In genomic region chr16:88303890-88304819, GRCh38 we compare ENCODE assay signal across 9 cellular contexts.
DNase-seq lines count a peak whose midpoint lies in the region; ATAC-seq and TF ChIP-seq lines count a peak whose summit lies in the region.
"Had no signal": no experiment of that assay in that cellular context is flagged by ENCODE, and none has a peak within 500 bp of the region (broad histone marks: within the 10 kb centered on the region; RNA-seq: fewer than 3 reads in every experiment).

No MANE protein-coding gene starts in this region.

- intact Hi-C loops in CD8-positive, alpha-beta T cell (cut with DNase I, micrococcal nuclease) = no loop called here
- intact Hi-C loops in activated T-helper 1 cell treated with anti-CD3 and anti-CD28 coated beads, Interleukin-12 subunit alpha, Interleukin-12 subunit beta, Interleukin-2, Interleukin-4 antibody, amounts not matched to agents 30 ng/mL and 10 ng/mL and 1 ng/mL, durations not matched to agents 14 hours and 24 hours and 36 hours (cut with micrococcal nuclease) = no loop called here

- POLR2A ChIA-PET in CD8-positive, alpha-beta T cell (lab: Charles Lee) = no interaction called here

- H3K4me3 Mint-ChIP-seq in CD8-positive, alpha-beta T cell = no peak overlapping the region
- no peak overlapping the region for H3K4me3 Mint-ChIP-seq in activated T-helper 1 cell treated with anti-CD3 and anti-CD28 coated beads, Interleukin-12 subunit alpha, Interleukin-12 subunit beta, Interleukin-2, Interleukin-4 antibody, amounts not matched to agents 30 ng/mL and 10 ng/mL and 1 ng/mL, durations not matched to agents 14 hours and 24 hours and 36 hours
- H3K4me3 Mint-ChIP-seq: neural crest cell had no signal

- H3K27me3 Mint-ChIP-seq in CD8-positive, alpha-beta T cell (ENCODE audit: low read depth) = peaks cover 22% of the 10 kb centered on the region
- H3K27me3 Mint-ChIP-seq in activated T-helper 1 cell treated with anti-CD3 and anti-CD28 coated beads, Interleukin-12 subunit alpha, Interleukin-12 subunit beta, Interleukin-2, Interleukin-4 antibody, amounts not matched to agents 30 ng/mL and 10 ng/mL and 1 ng/mL, durations not matched to agents 14 hours and 24 hours and 36 hours (ENCODE audit: insufficient read depth) = no peaks in the 10 kb centered on the region

- H3K4me1 Mint-ChIP-seq in CD8-positive, alpha-beta T cell (ENCODE audit: low read depth) = no peaks in the 10 kb centered on the region
- H3K4me1 Mint-ChIP-seq in activated T-helper 1 cell treated with anti-CD3 and anti-CD28 coated beads, Interleukin-12 subunit alpha, Interleukin-12 subunit beta, Interleukin-2, Interleukin-4 antibody, amounts not matched to agents 30 ng/mL and 10 ng/mL and 1 ng/mL, durations not matched to agents 14 hours and 24 hours and 36 hours (ENCODE audit: low read depth) = no peaks in the 10 kb centered on the region

- no peaks in the 10 kb centered on the region for H3K9me3 Mint-ChIP-seq in CD8-positive, alpha-beta T cell
- peaks cover 10% of the 10 kb centered on the region for H3K9me3 Mint-ChIP-seq in activated T-helper 1 cell treated with anti-CD3 and anti-CD28 coated beads, Interleukin-12 subunit alpha, Interleukin-12 subunit beta, Interleukin-2, Interleukin-4 antibody, amounts not matched to agents 30 ng/mL and 10 ng/mL and 1 ng/mL, durations not matched to agents 14 hours and 24 hours and 36 hours

- no peak overlapping the region for H3K4me3 ChIP-seq in skeletal muscle tissue (ENCODE audit: low read length in 3 of 3)
- no peak overlapping the region for H3K4me3 ChIP-seq in CD8-positive, alpha-beta T cell (ENCODE audit: low read depth, low read length)

- peaks cover 17 to 52% (median 19%) of the 10 kb centered on the region in 3 donors for H3K27me3 ChIP-seq in skeletal muscle tissue (ENCODE audit: control insufficient read depth in 3 of 3, insufficient read depth in 3 of 3, low read length in 3 of 3)
- no peaks in the 10 kb centered on the region for H3K27me3 ChIP-seq in CD8-positive, alpha-beta T cell (ENCODE audit: insufficient read depth, low read length)

- H3K4me1 ChIP-seq in skeletal muscle tissue (ENCODE audit: control insufficient read depth in 3 of 3, insufficient read depth in 3 of 3, low read length in 3 of 3) = peaks cover 36 to 43% (median 41%) of the 10 kb centered on the region in 3 donors
- no peaks in the 10 kb centered on the region for H3K4me1 ChIP-seq in CD8-positive, alpha-beta T cell (ENCODE audit: insufficient read depth, low read length)

- no peak for TF ChIP-seq CTCF in CD8-positive, alpha-beta T cell (IDR thresholded peaks at IDR 0.05)

- peak overlapping the region; percentile 19 for H3K27ac ChIP-seq in skeletal muscle tissue (ENCODE audit: low read depth, low read length)
- no peak overlapping the region for H3K27ac ChIP-seq in CD8-positive, alpha-beta T cell (ENCODE audit: low read depth, low read length)

- no peak overlapping the region for H3K27ac Mint-ChIP-seq in CD8-positive, alpha-beta T cell
- H3K27ac Mint-ChIP-seq in activated T-helper 1 cell treated with anti-CD3 and anti-CD28 coated beads, Interleukin-12 subunit alpha, Interleukin-12 subunit beta, Interleukin-2, Interleukin-4 antibody, amounts not matched to agents 30 ng/mL and 10 ng/mL and 1 ng/mL, durations not matched to agents 14 hours and 24 hours and 36 hours = no peak overlapping the region

- peak; percentile 78 for DNase-seq in H4 (ENCODE audit: low spot score)
- DNase-seq in astrocyte of the hippocampus (ENCODE audit: low read depth, low spot score) = peak; percentile 93
- DNase-seq in iPS-NIHi11 (ENCODE audit: low spot score) = peak; percentile 63
- DNase-seq in NCI-H748 (lab: John Stamatoyannopoulos, UW; ENCODE audit: unreplicated experiment) = no peak
- DNase-seq in activated CD4-positive, alpha-beta T cell treated with anti-CD3 and anti-CD28 coated beads, Interleukin-2, amount 50 U/mL, for 1 hour = no peak
- no peak for DNase-seq in CD8-positive, alpha-beta T cell
- DNase-seq in activated T-helper 1 cell treated with anti-CD3 and anti-CD28 coated beads, Interleukin-12 subunit alpha, Interleukin-12 subunit beta, Interleukin-2, Interleukin-4 antibody, amounts not matched to agents 30 ng/mL and 10 ng/mL and 1 ng/mL, durations not matched to agents 14 hours and 24 hours and 36 hours (ENCODE audit: low spot score) = no peak

- no peaks in the 10 kb centered on the region for H3K36me3 ChIP-seq in skeletal muscle tissue (ENCODE audit: control insufficient read depth in 3 of 3, insufficient read depth in 3 of 3, low read length in 3 of 3)
- H3K36me3 ChIP-seq in CD8-positive, alpha-beta T cell (ENCODE audit: insufficient read depth, low read length) = no peaks in the 10 kb centered on the region

- no peak for ATAC-seq in CD8-positive, alpha-beta T cell

- no peaks in the 10 kb centered on the region for H3K9me3 ChIP-seq in skeletal muscle tissue (ENCODE audit: control insufficient read depth in 3 of 3, low read length in 3 of 3)
- no peaks in the 10 kb centered on the region for H3K9me3 ChIP-seq in CD8-positive, alpha-beta T cell (ENCODE audit: low read length)

- no peak overlapping the region for H3K9ac ChIP-seq in skeletal muscle tissue (ENCODE audit: low read depth in 1 of 3, low read length in 3 of 3)

- CTCF ChIA-PET in CD8-positive, alpha-beta T cell (lab: Charles Lee) = no interaction called here

- no peaks in the 10 kb centered on the region for H3K36me3 Mint-ChIP-seq in CD8-positive, alpha-beta T cell
- H3K36me3 Mint-ChIP-seq in activated T-helper 1 cell treated with anti-CD3 and anti-CD28 coated beads, Interleukin-12 subunit alpha, Interleukin-12 subunit beta, Interleukin-2, Interleukin-4 antibody, amounts not matched to agents 30 ng/mL and 10 ng/mL and 1 ng/mL, durations not matched to agents 14 hours and 24 hours and 36 hours (ENCODE audit: low read depth) = no peaks in the 10 kb centered on the region

Comparison
In these comparisons a context has a peak if more than half of its experiments do, and no peak if none do; other contexts are left out.
1. DNase-seq: peak in H4 (single experiment), astrocyte of the hippocampus (single experiment) and iPS-NIHi11 (single experiment); none in NCI-H748 (single experiment), activated CD4-positive, alpha-beta T cell treated with anti-CD3 and anti-CD28 coated beads, Interleukin-2, amount 50 U/mL, for 1 hour (single experiment), CD8-positive, alpha-beta T cell (0 of 7) and activated T-helper 1 cell treated with anti-CD3 and anti-CD28 coated beads, Interleukin-12 subunit alpha, Interleukin-12 subunit beta, Interleukin-2, Interleukin-4 antibody, amounts not matched to agents 30 ng/mL and 10 ng/mL and 1 ng/mL, durations not matched to agents 14 hours and 24 hours and 36 hours (single experiment).